In the genomic region with DNA sequence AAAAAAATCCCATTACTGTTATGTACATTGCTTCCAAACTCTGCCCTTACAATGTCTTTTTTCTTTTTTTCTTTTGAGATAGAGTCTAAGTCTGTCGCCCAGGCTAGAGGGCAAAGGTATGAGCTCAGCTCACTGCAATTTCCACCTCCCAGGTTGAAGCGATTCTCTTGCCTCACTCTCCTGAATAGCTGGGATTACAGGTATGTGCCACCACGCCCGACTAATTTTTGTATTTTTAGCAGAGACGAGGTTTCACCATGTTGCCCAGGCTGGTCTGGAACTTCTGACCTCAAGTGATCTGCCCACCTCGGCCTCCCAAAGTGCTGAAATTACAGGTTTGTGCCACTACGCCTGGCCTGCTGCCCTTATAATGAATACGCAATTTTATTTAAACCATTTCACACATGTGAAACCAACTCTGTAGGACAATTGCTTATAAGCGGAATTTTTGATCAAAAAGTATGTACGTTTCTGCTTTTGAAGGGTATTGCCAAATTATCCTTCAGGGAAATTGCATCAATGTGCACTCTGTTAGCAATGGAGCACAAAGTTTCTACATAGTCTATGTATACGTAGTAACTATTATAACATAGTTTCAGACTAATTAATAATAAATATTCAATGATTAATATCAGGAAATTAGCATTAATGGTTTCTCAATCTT, we compare ENCODE assay signal across 24 cellular contexts.
"Had no signal": no experiment of that assay in that cellular context is flagged by ENCODE, and none has a peak within 500 bp of the region (broad histone marks: within the 10 kb centered on the region; RNA-seq: fewer than 3 reads in every experiment).

No MANE protein-coding gene starts in this region.

- H3K36me3 ChIP-seq: colonic mucosa, gastrocnemius medialis, heart left ventricle had no signal

- H3K27ac Mint-ChIP-seq: activated B cell treated with CpG ODN at 0.5 μM for 24 hours; activated CD8-positive, alpha-beta T cell treated with anti-CD3 and anti-CD28 coated beads, Interleukin-2, amount 10 ng/mL, durations not matched to agents 7 days and 5 days; activated naive CD4-positive, alpha-beta T cell treated with anti-CD3 and anti-CD28 coated beads for 36 hours; activated T-cell treated with anti-CD3 and anti-CD28 coated beads, Interleukin-2, amount 50 U/mL, for 24 hours; activated T-helper 2 cell treated with anti-CD3 and anti-CD28 coated beads, Interferon-gamma antibody, Interleukin-2, Interleukin-4, amounts not matched to agents 10 μg/mL and 5 μg/mL and 100 μg/mL, durations not matched to agents 14 hours and 24 hours and 36 hours; brain; endodermal cell; immature natural killer cell; mesothelial cell of epicardium; natural killer cell treated with Interleukin-12 subunit alpha and Interleukin-12 subunit beta and Interleukin-15 and Interleukin-18, amount 100 ng/mL, for 72 hours; T-cell had no signal

- ATAC-seq: activated CD8-positive, alpha-beta T cell treated with anti-CD3 and anti-CD28 coated beads, Interleukin-2, amount 10 ng/mL, durations not matched to agents 7 days and 5 days; gastrocnemius medialis; heart left ventricle; left cardiac atrium; natural killer cell treated with Interleukin-12 subunit alpha and Interleukin-12 subunit beta and Interleukin-15 and Interleukin-18, amount 100 ng/mL, for 72 hours; T-cell had no signal

- DNase-seq: activated B cell treated with CpG ODN at 0.5 μM for 24 hours; activated CD4-positive, alpha-beta T cell treated with anti-CD3 and anti-CD28 coated beads for 4 hours; activated CD8-positive, alpha-beta T cell treated with anti-CD3 and anti-CD28 coated beads, Interleukin-2, amount 10 ng/mL, durations not matched to agents 7 days and 5 days; activated naive CD4-positive, alpha-beta T cell treated with anti-CD3 and anti-CD28 coated beads for 36 hours; activated T-cell treated with anti-CD3 and anti-CD28 coated beads, Interleukin-2, amount 50 U/mL, for 24 hours; colonic mucosa; endodermal cell; gastrocnemius medialis; heart left ventricle; immature natural killer cell; left cardiac atrium; occipital lobe; stimulated activated CD4-positive, alpha-beta T cell treated with anti-CD3 and anti-CD28 coated beads, Interleukin-12 subunit alpha, Interleukin-12 subunit beta, amount 100 ng/mL, for 4 hours; stimulated activated CD4-positive, alpha-beta T cell treated with anti-CD3 and anti-CD28 coated beads, Interleukin-1b, Interleukin-23, amount 100 ng/mL, for 48 hours; stimulated activated CD8-positive, alpha-beta memory T cell treated with anti-CD3 and anti-CD28 coated beads, Interleukin-4, amount 100 ng/mL, for 48 hours; stimulated activated naive CD4-positive, alpha-beta T cell; T-cell had no signal

- H3K9me3 Mint-ChIP-seq: activated B cell treated with CpG ODN at 0.5 μM for 24 hours; activated naive CD4-positive, alpha-beta T cell treated with anti-CD3 and anti-CD28 coated beads for 36 hours; activated T-cell treated with anti-CD3 and anti-CD28 coated beads, Interleukin-2, amount 50 U/mL, for 24 hours; activated T-helper 2 cell treated with anti-CD3 and anti-CD28 coated beads, Interferon-gamma antibody, Interleukin-2, Interleukin-4, amounts not matched to agents 10 μg/mL and 5 μg/mL and 100 μg/mL, durations not matched to agents 14 hours and 24 hours and 36 hours; brain; central memory CD8-positive, alpha-beta T cell; endodermal cell; immature natural killer cell; mesothelial cell of epicardium; natural killer cell treated with Interleukin-12 subunit alpha and Interleukin-12 subunit beta and Interleukin-15 and Interleukin-18, amount 100 ng/mL, for 72 hours had no signal

- H3K27ac ChIP-seq: colonic mucosa, gastrocnemius medialis, heart left ventricle had no signal

- FAIRE-seq: urothelium cell line had no signal

- H3K27me3 ChIP-seq: colonic mucosa, gastrocnemius medialis, heart left ventricle had no signal

- H3K9me3 ChIP-seq: colonic mucosa, gastrocnemius medialis, heart left ventricle had no signal

- H3K4me1 Mint-ChIP-seq: brain; central memory CD8-positive, alpha-beta T cell; immature natural killer cell; T-cell had no signal

- H3K4me3 ChIP-seq: colonic mucosa, gastrocnemius medialis, heart left ventricle, lung had no signal

- H3K4me3 Mint-ChIP-seq: activated B cell treated with CpG ODN at 0.5 μM for 24 hours; activated CD8-positive, alpha-beta T cell treated with anti-CD3 and anti-CD28 coated beads, Interleukin-2, amount 10 ng/mL, durations not matched to agents 7 days and 5 days; activated naive CD4-positive, alpha-beta T cell treated with anti-CD3 and anti-CD28 coated beads for 36 hours; activated T-cell treated with anti-CD3 and anti-CD28 coated beads, Interleukin-2, amount 50 U/mL, for 24 hours; brain; central memory CD8-positive, alpha-beta T cell; endodermal cell; immature natural killer cell; mesothelial cell of epicardium; natural killer cell treated with Interleukin-12 subunit alpha and Interleukin-12 subunit beta and Interleukin-15 and Interleukin-18, amount 100 ng/mL, for 72 hours; T-cell had no signal

- H3K36me3 Mint-ChIP-seq: brain; mesothelial cell of epicardium; natural killer cell treated with Interleukin-12 subunit alpha and Interleukin-12 subunit beta and Interleukin-15 and Interleukin-18, amount 100 ng/mL, for 72 hours had no signal

- H3K27me3 Mint-ChIP-seq: activated B cell treated with CpG ODN at 0.5 μM for 24 hours; activated T-cell treated with anti-CD3 and anti-CD28 coated beads, Interleukin-2, amount 50 U/mL, for 24 hours; brain; central memory CD8-positive, alpha-beta T cell; natural killer cell treated with Interleukin-12 subunit alpha and Interleukin-12 subunit beta and Interleukin-15 and Interleukin-18, amount 100 ng/mL, for 72 hours; T-cell had no signal

- H3K4me1 ChIP-seq: colonic mucosa, gastrocnemius medialis, heart left ventricle had no signal
